Comparison of ENCODE assay signal across 22 cellular contexts in the genomic region with DNA sequence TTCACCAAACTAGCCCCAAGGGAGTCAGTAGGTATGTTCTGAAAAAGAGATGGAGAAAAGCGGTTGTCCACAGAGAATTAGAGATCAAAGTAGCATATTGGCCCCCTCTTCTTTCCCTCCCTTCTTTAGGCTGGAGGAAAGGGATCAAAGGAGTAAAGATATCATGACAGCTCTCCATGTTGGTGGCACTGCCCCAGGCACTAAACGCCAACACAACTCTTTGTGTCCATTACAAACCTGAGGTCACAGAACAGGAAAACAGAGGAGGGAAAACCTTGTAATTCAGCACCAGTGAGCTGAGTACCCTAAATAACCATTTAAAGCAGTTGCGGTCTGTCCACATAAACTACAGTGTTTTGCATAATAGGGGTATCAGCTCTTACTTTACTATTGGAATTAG.
A peak's percentile ranks its signal among the peaks of the same experiment; 100 is the strongest.
DNase-seq lines count a peak whose midpoint lies in the region; ATAC-seq lines count a peak whose summit lies in the region.
"Had no signal": no experiment of that assay in that cellular context is flagged by ENCODE, and none has a peak within 500 bp of the region (broad histone marks: within the 10 kb centered on the region; RNA-seq: fewer than 3 reads in every experiment).

No MANE protein-coding gene starts in this region.

- DNase-seq in ELF-1 (ENCODE audit: low read depth, low spot score) (peak; percentile 71), NCI-H526 treated with DMSO at 0.1 percent for 48 hours (lab: John Stamatoyannopoulos, UW) (peak; percentile 67), ecto neural progenitor cell (ENCODE audit: low spot score) (peak; percentile 52), SIG-M5 treated with dmso at 0.1 percent for 504 hours (lab: John Stamatoyannopoulos, UW; ENCODE audit: unreplicated experiment) (no peak), Ammon's horn (ENCODE audit: low spot score) (no peak)
- DNase-seq: AML-193; BE2C; C1 segment of cervical spinal cord; CD4-positive, alpha-beta memory T cell; CD4-positive, CD25-positive, alpha-beta regulatory T cell; CD8-positive, alpha-beta memory T cell; COR-L47; DMS 273 treated with DMSO at 0.1 percent for 48 hours; DMS153; DMS53; DMS79; DND-41; GDM1 had no signal

- ATAC-seq in GM19351 (IDR thresholded peaks at IDR 0.05; ENCODE audit: unreplicated experiment) (peak; percentile 56), GM18519 (IDR thresholded peaks at IDR 0.05; ENCODE audit: low FRiP score, unreplicated experiment) (no peak)
- ATAC-seq: A549, GM12878 had no signal

Comparison
In these comparisons a context has a peak if more than half of its experiments do, and no peak if none do; other contexts are left out.
1. DNase-seq: peak in ELF-1 (single experiment), NCI-H526 treated with DMSO at 0.1 percent for 48 hours (single experiment) and ecto neural progenitor cell (single experiment); none in SIG-M5 treated with dmso at 0.1 percent for 504 hours (single experiment) and Ammon's horn (single experiment).